19 cellular contexts compared by ENCODE assay signal in genomic region chrX:112819813-112820212, GRCh38. TPM values are rescaled to one million over a fixed set of nuclear protein-coding genes. Genes with fewer than 3 reads are reported as not detected.
DNase-seq lines count a peak whose midpoint lies in the region; ATAC-seq and TF ChIP-seq lines count a peak whose summit lies in the region.
"Had no signal": no experiment of that assay in that cellular context is flagged by ENCODE, and none has a peak within 500 bp of the region (broad histone marks: within the 10 kb centered on the region; RNA-seq: fewer than 3 reads in every experiment).

No MANE protein-coding gene starts in this region.

- TF ChIP-seq CTCF in PC-9 (conservative IDR thresholded peaks at IDR 0.05) (no peak), mucosa of descending colon (IDR thresholded peaks at IDR 0.05) (no peak), thyroid gland (IDR thresholded peaks at IDR 0.05) (no peak), RWPE1 (conservative IDR thresholded peaks at IDR 0.05; ENCODE audit: low read depth) (no peak)

- peak overlapping the region; percentile 72 for H3K4me2 ChIP-seq in PC-9

- no peaks in the 10 kb centered on the region for H3K9me3 ChIP-seq in PC-9 (ENCODE audit: insufficient read depth, low read depth)
- H3K9me3 ChIP-seq in mucosa of descending colon = no peaks in the 10 kb centered on the region
- H3K9me3 ChIP-seq in thyroid gland = no peaks in the 10 kb centered on the region

- peak; percentile 61 for ATAC-seq in mucosa of descending colon
- ATAC-seq in HG03469 (IDR thresholded peaks at IDR 0.05; ENCODE audit: unreplicated experiment) = no peak
- ATAC-seq: HepG2, SK-N-SH treated with all-trans-retinoic acid at 6 μM for 48 hours had no signal

- H3K36me3 ChIP-seq in PC-9 (ENCODE audit: low read depth) (no peaks in the 10 kb centered on the region), mucosa of descending colon (ENCODE audit: low read depth) (no peaks in the 10 kb centered on the region), thyroid gland (no peaks in the 10 kb centered on the region)

- POLR2A ChIA-PET in PC-9 (lab: Charles Lee; ENCODE audit: unreplicated experiment) = interaction anchor here (0.6 to 1.0 kb wide), 3 partner anchors 13 to 32 kb away, joined by 3 to 6 read pairs (median 5); no protein-coding TSS in a partner anchor
- POLR2A ChIA-PET in RWPE1 (lab: Yijun Ruan, JAX; ENCODE audit: low non-redundant PET) = no interaction called here

- peaks cover 4% of the 10 kb centered on the region; the same call in 1 of the 2 replicates for H3K79me2 ChIP-seq in PC-9 (ENCODE audit: low read depth)

- H3K27me3 ChIP-seq in PC-9 (ENCODE audit: insufficient read depth, low read depth) (no peaks in the 10 kb centered on the region), thyroid gland (no peaks in the 10 kb centered on the region)

- H3K9me2 ChIP-seq in PC-9 (ENCODE audit: insufficient read depth) = no peaks in the 10 kb centered on the region

- H3K4me3 ChIP-seq in PC-9 (peak overlapping the region; percentile 5; the same call in 1 of the 2 replicates), mucosa of descending colon (no peak overlapping the region), thyroid gland (replicated peaks in 1 of 3) (no peak overlapping the region)

- intact Hi-C loops in PC-9 (cut with micrococcal nuclease; ENCODE audit: unreplicated experiment) (loop anchor here (1.0 to 2.0 kb wide), 3 partner anchors 20 to 142 kb away; partner anchors contain the start of gene AMOT), mucosa of descending colon (cut with DNase I, micrococcal nuclease) (no loop called here), thyroid gland (cut with DNase I) (no loop called here)

- WGBS in thyroid gland, 2 donors = 77 to 79% methylated on average over 1 of the region's 1 CpG

- H2AFZ ChIP-seq in PC-9 = no peak overlapping the region

- TF ChIP-seq POLR2A in thyroid gland (IDR thresholded peaks at IDR 0.05) = no peak

- H3F3A ChIP-seq in PC-9 (ENCODE audit: insufficient read depth, low read depth) = peaks cover 26% of the 10 kb centered on the region

- CTCF ChIA-PET in PC-9 (lab: Charles Lee) = no interaction called here
- CTCF ChIA-PET in RWPE1 (lab: Yijun Ruan, JAX) = no interaction called here

- BruUV-seq in PC-9 (replicated peaks; lab: Mats Ljungman, UMichigan) = no TSS peak

- H3K4me1 ChIP-seq in PC-9 (replicated peaks; ENCODE audit: insufficient read depth) = peaks cover 43% of the 10 kb centered on the region
- no peaks in the 10 kb centered on the region for H3K4me1 ChIP-seq in mucosa of descending colon (ENCODE audit: low read depth)
- peaks cover 12 to 30% of the 10 kb centered on the region in 2 donors for H3K4me1 ChIP-seq in thyroid gland

- H4K20me1 ChIP-seq in PC-9 (ENCODE audit: insufficient read depth) = no peaks in the 10 kb centered on the region

- H3K27ac ChIP-seq in PC-9 = peak overlapping the region; percentile 86
- peak overlapping the region in 2 of 3 donors; percentile 44 to 69 for H3K27ac ChIP-seq in thyroid gland
- H3K27ac ChIP-seq in RWPE1 = no peak overlapping the region
- H3K27ac ChIP-seq: 22Rv1, C4-2B had no signal

- DNase-seq in NCI-H146 (lab: John Stamatoyannopoulos, UW) (peak; percentile 18), NCI-H146 treated with DMSO at 0.1 percent for 48 hours (lab: John Stamatoyannopoulos, UW; ENCODE audit: unreplicated experiment) (no peak), PC-9 (peak in 1 of 2 experiments; percentile 51), mucosa of descending colon (no peak), thyroid gland (no peak), NCI-H2227 treated with DMSO at 0.1 percent for 48 hours (lab: John Stamatoyannopoulos, UW) (no peak), RWPE1 (ENCODE audit: low spot score) (no peak)
- DNase-seq: AML-193, KG1, NCI-H1930, NCI-H2171, NCI-H446, RPMI8226, SIG-M5 had no signal

RNA-seq across cellular contexts. Expression of gene AMOT, which starts 20.8 kb away (rescaled TPM):
- total RNA-seq in PC-9 (2021) (83.0 and 88.0 TPM in 2 replicates), mucosa of descending colon (10 to 100 TPM; 18.1 to 26.2 (median 19.3) TPM), thyroid gland (10 to 100 TPM in 3 of 4 donors, 1 to 10 TPM in 1; 8.0 to 20.7 (median 14.1) TPM)
